In genomic region chr17:68290268-68290954, GRCh38 we compare ENCODE assay signal across 8 cellular contexts. TPM values are rescaled to one million over a fixed set of nuclear protein-coding genes. Genes with fewer than 3 reads are reported as not detected.
DNase-seq lines count a peak whose midpoint lies in the region; ATAC-seq and TF ChIP-seq lines count a peak whose summit lies in the region.

No MANE protein-coding gene starts in this region.

- peaks cover 2% of the 10 kb centered on the region for H3K27me3 Mint-ChIP-seq in activated CD8-positive, alpha-beta memory T cell treated with anti-CD3 and anti-CD28 coated beads, Interleukin-2, amount 10 ng/mL, durations not matched to agents 7 days and 5 days

- H3K79me2 ChIP-seq in neural cell (replicated peaks; ENCODE audit: insufficient read depth, low read length): no peaks in the 10 kb centered on the region

- peak overlapping the region; percentile 75 for H3K27ac ChIP-seq in neural cell (ENCODE audit: low read length)
- peak overlapping the region in 2 of 4 donors; percentile 79 to 84 for H3K27ac ChIP-seq in tibial nerve

- peak overlapping the region; percentile 30 for H2AFZ ChIP-seq in neural cell (ENCODE audit: low read depth, low read length)

- peak overlapping the region; percentile 91 for H3K4me2 ChIP-seq in neural cell (ENCODE audit: low read length)

- no peak for TF ChIP-seq RAD21 in neural cell (conservative IDR thresholded peaks at IDR 0.05)

- DNase-seq in Caki2 (ENCODE audit: low read depth): peak; percentile 36
- DNase-seq in LNCaP clone FGC (ENCODE audit: low read depth): no peak
- peak; percentile 76 for DNase-seq in activated CD8-positive, alpha-beta memory T cell treated with anti-CD3 and anti-CD28 coated beads, Interleukin-2, amount 10 ng/mL, durations not matched to agents 7 days and 5 days
- no peak for DNase-seq in epithelial cell of proximal tubule (ENCODE audit: low read depth)
- no peak for DNase-seq in tibial nerve (ENCODE audit: low spot score in 2 of 2)
- no peak for DNase-seq in NCI-H446 (lab: John Stamatoyannopoulos, UW)

- H3K4me1 Mint-ChIP-seq in activated CD8-positive, alpha-beta memory T cell treated with anti-CD3 and anti-CD28 coated beads, Interleukin-2, amount 10 ng/mL, durations not matched to agents 7 days and 5 days: peaks cover 59% of the 10 kb centered on the region

- H3F3A ChIP-seq in neural cell (ENCODE audit: insufficient read depth, low read length, poor library complexity, severe bottlenecking): no peaks in the 10 kb centered on the region

- H3K36me3 Mint-ChIP-seq in activated CD8-positive, alpha-beta memory T cell treated with anti-CD3 and anti-CD28 coated beads, Interleukin-2, amount 10 ng/mL, durations not matched to agents 7 days and 5 days: peaks cover 17% of the 10 kb centered on the region

- no peaks in the 10 kb centered on the region for H3K9me2 ChIP-seq in neural cell (ENCODE audit: insufficient read depth, low read length)

- peak overlapping the region; percentile 58 for H3K4me3 ChIP-seq in LNCaP clone FGC (ENCODE audit: low read depth, low read length)
- peak overlapping the region; percentile 67 for H3K4me3 ChIP-seq in epithelial cell of proximal tubule (ENCODE audit: low read depth, low read length)
- peak overlapping the region; percentile 82 for H3K4me3 ChIP-seq in neural cell (ENCODE audit: low read length)
- peak overlapping the region; percentile 28 to 60 (median 52) for H3K4me3 ChIP-seq in tibial nerve

- peaks cover 0 to 34% (median 12%) of the 10 kb centered on the region in 4 donors for H3K4me1 ChIP-seq in tibial nerve

- H3K9me3 ChIP-seq in neural cell (ENCODE audit: low read length): no peaks in the 10 kb centered on the region
- no peaks in the 10 kb centered on the region for H3K9me3 ChIP-seq in tibial nerve

- peaks cover 4% of the 10 kb centered on the region for H3K27me3 ChIP-seq in neural cell (ENCODE audit: insufficient read depth, low read depth, low read length)
- H3K27me3 ChIP-seq in tibial nerve: peaks cover 0 to 35% of the 10 kb centered on the region in 2 donors

- no peak for TF ChIP-seq CTCF in LNCaP clone FGC (IDR thresholded peaks at IDR 0.05; ENCODE audit: control insufficient read depth, extremely low read depth, insufficient read depth)
- no peak for TF ChIP-seq CTCF in epithelial cell of proximal tubule (conservative IDR thresholded peaks at IDR 0.05; ENCODE audit: low read depth, low read length)
- no peak for TF ChIP-seq CTCF in neural cell (IDR thresholded peaks at IDR 0.05; ENCODE audit: poor library complexity, severe bottlenecking)
- no peak for TF ChIP-seq CTCF in tibial nerve (IDR thresholded peaks at IDR 0.05)

- peak overlapping the region; percentile 89 for H3K4me3 Mint-ChIP-seq in activated CD8-positive, alpha-beta memory T cell treated with anti-CD3 and anti-CD28 coated beads, Interleukin-2, amount 10 ng/mL, durations not matched to agents 7 days and 5 days

- H4K20me1 ChIP-seq in neural cell (ENCODE audit: insufficient read depth): peaks cover 3% of the 10 kb centered on the region

- peak overlapping the region; percentile 95 for H3K27ac Mint-ChIP-seq in activated CD8-positive, alpha-beta memory T cell treated with anti-CD3 and anti-CD28 coated beads, Interleukin-2, amount 10 ng/mL, durations not matched to agents 7 days and 5 days

- no peaks in the 10 kb centered on the region for H3K9me3 Mint-ChIP-seq in activated CD8-positive, alpha-beta memory T cell treated with anti-CD3 and anti-CD28 coated beads, Interleukin-2, amount 10 ng/mL, durations not matched to agents 7 days and 5 days (ENCODE audit: low read depth)

- peak; percentile 47 for TF ChIP-seq EP300 in neural cell (conservative IDR thresholded peaks at IDR 0.05; ENCODE audit: poor library complexity, severe bottlenecking)
- no peak for TF ChIP-seq EP300 in tibial nerve (IDR thresholded peaks at IDR 0.05)

- no peak for TF ChIP-seq POLR2A in tibial nerve (IDR thresholded peaks at IDR 0.05)

- H3K9ac ChIP-seq in neural cell (ENCODE audit: low read length): peak overlapping the region; percentile 91

- 2 to 3% methylated on average over 48 to 50 of the region's 50 CpGs for WGBS in tibial nerve, 2 donors

- in situ Hi-C loops in Caki2 (cut with HindIII; ENCODE audit: low pct_unique_long_range_greater_than_20kb, low sequenced_read_pairs): no loop called here

- peak; percentile 1 for ATAC-seq in activated CD8-positive, alpha-beta memory T cell treated with anti-CD3 and anti-CD28 coated beads, Interleukin-2, amount 10 ng/mL, durations not matched to agents 7 days and 5 days
- no peak for ATAC-seq in HG03342 (IDR thresholded peaks at IDR 0.05; ENCODE audit: unreplicated experiment)

- CTCF ChIA-PET in activated CD8-positive, alpha-beta memory T cell treated with anti-CD3 and anti-CD28 coated beads, Interleukin-2, amount 10 ng/mL, durations not matched to agents 7 days and 5 days (lab: Charles Lee): interaction anchor here (0.7 to 4.2 kb wide), 18 partner anchors 20 to 172 kb away, joined by 3 to 29 read pairs (median 6); partner anchors contain the start of gene WIPI1

- H3K36me3 ChIP-seq in neural cell (ENCODE audit: insufficient read depth, low read length): no peaks in the 10 kb centered on the region
- H3K36me3 ChIP-seq in tibial nerve: no peaks in the 10 kb centered on the region

TF ChIP-seq in neural cell, 6 proteins besides CTCF, POLR2A, EP300 and RAD21:
- TF ChIP-seq EZH2 (IDR thresholded peaks at IDR 0.05; ENCODE audit: borderline replicate concordance, insufficient read depth, low read length, poor library complexity, severe bottlenecking) (no peak), SMC3 (conservative IDR thresholded peaks at IDR 0.05; ENCODE audit: poor library complexity) (peak; percentile 12), REST (IDR thresholded peaks at IDR 0.05; ENCODE audit: borderline replicate concordance) (no peak), POLR2AphosphoS5 (IDR thresholded peaks at IDR 0.05) (no peak), MXI1 (conservative IDR thresholded peaks at IDR 0.05; ENCODE audit: poor library complexity, severe bottlenecking) (peak; percentile 56), TAF1 (IDR thresholded peaks at IDR 0.05; ENCODE audit: low read depth) (peak; percentile 46)

RNA-seq across cellular contexts. Expression of gene SLC16A6, which starts 0.5 kb away (rescaled TPM):
- total RNA-seq in Caki2 (2014; rRNA removed; shearing (Covaris generic); ENCODE audit: low replicate concordance): 0.43 TPM in 1 of 2 replicates, not detected in the other
- 10 to 100 TPM in 1 of 2 experiments, 1 to 10 TPM in 1; 6.0 to 10.7 TPM for total RNA-seq in activated CD8-positive, alpha-beta memory T cell treated with anti-CD3 and anti-CD28 coated beads, Interleukin-2, amount 10 ng/mL, durations not matched to agents 7 days and 5 days
- total RNA-seq in epithelial cell of proximal tubule (0.07 TPM in 1 of 2 replicates, not detected in the other), tibial nerve (under 1 TPM in 2 of 4 donors, not detected in 2; 0.20 to 0.90 TPM)
- 15.6 and 17.6 TPM in 2 replicates for polyA plus RNA-seq in neural cell
- 42.4 and 44.6 TPM in 2 replicates for polyA minus RNA-seq in neural cell

RNA-seq across cellular contexts. Expression of gene ARSG, which starts 0.9 kb away (rescaled TPM):
- 0.41 and 1.3 TPM in 2 replicates for total RNA-seq in Caki2 (2014; rRNA removed; shearing (Covaris generic); ENCODE audit: low replicate concordance)
- total RNA-seq in activated CD8-positive, alpha-beta memory T cell treated with anti-CD3 and anti-CD28 coated beads, Interleukin-2, amount 10 ng/mL, durations not matched to agents 7 days and 5 days: 10 to 100 TPM; 12.5 to 24.6 TPM
- total RNA-seq in epithelial cell of proximal tubule (1.5 and 5.8 TPM in 2 replicates), tibial nerve (10 to 100 TPM in 1 of 4 donors, 1 to 10 TPM in 3; 2.1 to 11.4 (median 4.1) TPM)
- 11.3 and 16.9 TPM in 2 replicates for polyA plus RNA-seq in neural cell
- polyA minus RNA-seq in neural cell: 31.9 and 56.6 TPM in 2 replicates

RNA-seq across cellular contexts. Expression of gene AMZ2, which starts 42.6 kb away (rescaled TPM):
- 217 and 252 TPM in 2 replicates for total RNA-seq in Caki2 (2014; rRNA removed; shearing (Covaris generic); ENCODE audit: low replicate concordance)
- total RNA-seq in activated CD8-positive, alpha-beta memory T cell treated with anti-CD3 and anti-CD28 coated beads, Interleukin-2, amount 10 ng/mL, durations not matched to agents 7 days and 5 days: 100 to 1,000 TPM; 106 to 107 TPM
- total RNA-seq in epithelial cell of proximal tubule (74.5 and 90.0 TPM in 2 replicates), tibial nerve (10 to 100 TPM; 27.6 to 38.2 (median 31.7) TPM)
- polyA plus RNA-seq in neural cell: 131 and 158 TPM in 2 replicates
- polyA minus RNA-seq in neural cell: 71.5 and 80.3 TPM in 2 replicates

Comparison
In these comparisons a context has a peak if more than half of its experiments do, and no peak if none do; other contexts are left out.
1. DNase-seq: peak in Caki2 (single experiment) and activated CD8-positive, alpha-beta memory T cell treated with anti-CD3 and anti-CD28 coated beads, Interleukin-2, amount 10 ng/mL, durations not matched to agents 7 days and 5 days (single experiment); none in LNCaP clone FGC (single experiment), epithelial cell of proximal tubule (single experiment), tibial nerve (0 of 2) and NCI-H446 (0 of 2).
2. Peak in every context shown above with its lines, with median percentiles within 50 percentile points of each other: H3K4me3 ChIP-seq.